In genomic region chr1:232011961-232012360, GRCh38 we compare ENCODE assay signal across 25 cellular contexts.
DNase-seq lines count a peak whose midpoint lies in the region; ATAC-seq and TF ChIP-seq lines count a peak whose summit lies in the region.
"Had no signal": no experiment of that assay in that cellular context is flagged by ENCODE, and none has a peak within 500 bp of the region (broad histone marks: within the 10 kb centered on the region; RNA-seq: fewer than 3 reads in every experiment).

No MANE protein-coding gene starts in this region.

- no peaks in the 10 kb centered on the region for H4K20me1 ChIP-seq in fibroblast of lung (ENCODE audit: control insufficient read depth, extremely low read depth, insufficient read depth, low read length)

- H2AFZ ChIP-seq in fibroblast of lung (ENCODE audit: low read length), result no peak overlapping the region

- H3K27me3 ChIP-seq in fibroblast of lung (ENCODE audit: control insufficient read depth, insufficient read depth, low read length), result no peaks in the 10 kb centered on the region
- no peaks in the 10 kb centered on the region for H3K27me3 ChIP-seq in sigmoid colon
- H3K27me3 ChIP-seq: brain microvascular endothelial cell, MG63 had no signal

- H3K27ac ChIP-seq in fibroblast of lung (ENCODE audit: insufficient read depth, low read length) (no peak overlapping the region), sigmoid colon (peak overlapping the region; percentile 57 to 78 (median 72))
- H3K27ac ChIP-seq: brain microvascular endothelial cell, WERI-Rb-1 had no signal

- intact Hi-C loops in sigmoid colon (cut with DNase I), result loop anchor here (10.0 kb wide), 1 partner anchor 133 kb away; no protein-coding TSS in a partner anchor

- peaks cover 4% of the 10 kb centered on the region for H3K36me3 Mint-ChIP-seq in type B pancreatic cell
- H3K36me3 Mint-ChIP-seq in immature natural killer cell, result peaks cover 0 to 3% (median 0%) of the 10 kb centered on the region in 3 donors
- H3K36me3 Mint-ChIP-seq: naive B cell; stimulated activated memory B cell treated with anti-CD40 and anti-IgM and Interleukin-4, amounts not matched to agents 10 μg/mL and 1 μg/mL and 100 μg/mL, for 72 hours had no signal

- no peak for ATAC-seq in HG03280 (IDR thresholded peaks at IDR 0.05; ENCODE audit: unreplicated experiment)
- ATAC-seq: activated CD8-positive, alpha-beta memory T cell treated with anti-CD3 and anti-CD28 coated beads, Interleukin-2, amount 10 ng/mL, durations not matched to agents 7 days and 5 days; stimulated activated memory B cell treated with anti-CD40 and anti-IgM and Interleukin-4, amounts not matched to agents 10 μg/mL and 1 μg/mL and 100 μg/mL, for 72 hours had no signal

- H3K4me3 Mint-ChIP-seq in type B pancreatic cell (no peak overlapping the region), immature natural killer cell (no peak overlapping the region)
- H3K4me3 Mint-ChIP-seq: activated CD4-positive, alpha-beta T cell treated with anti-CD3 and anti-CD28 coated beads, Interleukin-2, amount 10 ng/mL, durations not matched to agents 7 days and 5 days; activated CD8-positive, alpha-beta memory T cell treated with anti-CD3 and anti-CD28 coated beads, Interleukin-2, amount 10 ng/mL, durations not matched to agents 7 days and 5 days; activated naive CD8-positive, alpha-beta T cell; activated T-helper 1 cell treated with anti-CD3 and anti-CD28 coated beads, Interleukin-12 subunit alpha, Interleukin-12 subunit beta, Interleukin-2, Interleukin-4 antibody, amounts not matched to agents 30 ng/mL and 10 ng/mL and 1 ng/mL, durations not matched to agents 14 hours and 24 hours and 36 hours; CD4-positive, CD25-positive, alpha-beta regulatory T cell; naive B cell; stimulated activated memory B cell treated with anti-CD40 and anti-IgM and Interleukin-4, amounts not matched to agents 10 μg/mL and 1 μg/mL and 100 μg/mL, for 72 hours; T-helper 2 cell treated with Interferon-gamma antibody and Interleukin-4, amounts not matched to agents 5 μg/mL and 100 μg/mL, for 36 hours had no signal

- no peaks in the 10 kb centered on the region for H3K79me2 ChIP-seq in fibroblast of lung (ENCODE audit: control insufficient read depth, insufficient read depth, low read length)

- H3K4me3 ChIP-seq in fibroblast of lung (replicated peaks in 1 of 4; ENCODE audit: control extremely low read depth in 1 of 4, insufficient read depth in 1 of 4, low read depth in 3 of 4, low read length in 4 of 4), result no peak overlapping the region
- no peak overlapping the region for H3K4me3 ChIP-seq in sigmoid colon
- H3K4me3 ChIP-seq: MG63 had no signal

- H3K9me3 Mint-ChIP-seq in type B pancreatic cell (no peaks in the 10 kb centered on the region), immature natural killer cell (no peaks in the 10 kb centered on the region)
- H3K9me3 Mint-ChIP-seq: activated CD4-positive, alpha-beta T cell treated with anti-CD3 and anti-CD28 coated beads, Interleukin-2, amount 10 ng/mL, durations not matched to agents 7 days and 5 days; activated T-helper 1 cell treated with anti-CD3 and anti-CD28 coated beads, Interleukin-12 subunit alpha, Interleukin-12 subunit beta, Interleukin-2, Interleukin-4 antibody, amounts not matched to agents 30 ng/mL and 10 ng/mL and 1 ng/mL, durations not matched to agents 14 hours and 24 hours and 36 hours; CD4-positive, CD25-positive, alpha-beta regulatory T cell; naive B cell; stimulated activated memory B cell treated with anti-CD40 and anti-IgM and Interleukin-4, amounts not matched to agents 10 μg/mL and 1 μg/mL and 100 μg/mL, for 72 hours; T-helper 2 cell treated with Interferon-gamma antibody and Interleukin-4, amounts not matched to agents 5 μg/mL and 100 μg/mL, for 36 hours had no signal

- H3K27ac Mint-ChIP-seq in type B pancreatic cell, result no peak overlapping the region
- no peak overlapping the region for H3K27ac Mint-ChIP-seq in immature natural killer cell
- H3K27ac Mint-ChIP-seq: activated CD4-positive, alpha-beta T cell treated with anti-CD3 and anti-CD28 coated beads, Interleukin-2, amount 10 ng/mL, durations not matched to agents 7 days and 5 days; activated CD8-positive, alpha-beta memory T cell treated with anti-CD3 and anti-CD28 coated beads, Interleukin-2, amount 10 ng/mL, durations not matched to agents 7 days and 5 days; activated naive CD8-positive, alpha-beta T cell; activated T-helper 1 cell treated with anti-CD3 and anti-CD28 coated beads, Interleukin-12 subunit alpha, Interleukin-12 subunit beta, Interleukin-2, Interleukin-4 antibody, amounts not matched to agents 30 ng/mL and 10 ng/mL and 1 ng/mL, durations not matched to agents 14 hours and 24 hours and 36 hours; CD4-positive, CD25-positive, alpha-beta regulatory T cell; naive B cell; stimulated activated memory B cell treated with anti-CD40 and anti-IgM and Interleukin-4, amounts not matched to agents 10 μg/mL and 1 μg/mL and 100 μg/mL, for 72 hours; T-helper 2 cell treated with Interferon-gamma antibody and Interleukin-4, amounts not matched to agents 5 μg/mL and 100 μg/mL, for 36 hours had no signal

- TF ChIP-seq POLR2A in sigmoid colon (IDR thresholded peaks at IDR 0.05), result no peak

- TF ChIP-seq EP300 in sigmoid colon (IDR thresholded peaks at IDR 0.05), result no peak

- H3K9me3 ChIP-seq in fibroblast of lung (ENCODE audit: control insufficient read depth, insufficient read depth, low read depth, low read length), result no peaks in the 10 kb centered on the region
- no peaks in the 10 kb centered on the region for H3K9me3 ChIP-seq in sigmoid colon
- H3K9me3 ChIP-seq: MG63 had no signal

- DNase-seq in EH (ENCODE audit: low read depth), result peak; percentile 45
- DNase-seq in M059J (ENCODE audit: low read depth), result peak; percentile 60
- DNase-seq in fibroblast of lung (ENCODE audit: low read depth in 2 of 2), result peak; percentile 24 to 70
- DNase-seq in sigmoid colon, result no peak
- DNase-seq in foreskin melanocyte, result no peak
- no peak for DNase-seq in type B pancreatic cell (ENCODE audit: extremely low spot score, unreplicated experiment)
- DNase-seq in immature natural killer cell, result no peak
- DNase-seq: activated CD4-positive, alpha-beta T cell treated with anti-CD3 and anti-CD28 coated beads, Interleukin-2, amount 10 ng/mL, durations not matched to agents 7 days and 5 days; activated CD8-positive, alpha-beta memory T cell treated with anti-CD3 and anti-CD28 coated beads, Interleukin-2, amount 10 ng/mL, durations not matched to agents 7 days and 5 days; brain microvascular endothelial cell; CD4-positive, CD25-positive, alpha-beta regulatory T cell; effector CD8-positive, alpha-beta T cell; erythroblast; naive B cell; NCI-H2081 treated with DMSO at 0.1 percent for 48 hours; NCI-H345; occipital lobe; OCI-M1; WERI-Rb-1 had no signal

- no peak overlapping the region for H3K9ac ChIP-seq in fibroblast of lung (ENCODE audit: insufficient read depth, low read length)

- H3K4me1 ChIP-seq in fibroblast of lung (ENCODE audit: control insufficient read depth, extremely low read depth, insufficient read depth, low read length), result no peaks in the 10 kb centered on the region
- peaks cover 0 to 42% (median 32%) of the 10 kb centered on the region in 4 donors for H3K4me1 ChIP-seq in sigmoid colon

- peaks cover 9% of the 10 kb centered on the region for H3K27me3 Mint-ChIP-seq in type B pancreatic cell
- no peaks in the 10 kb centered on the region for H3K27me3 Mint-ChIP-seq in immature natural killer cell (ENCODE audit: low read depth in 3 of 3)
- H3K27me3 Mint-ChIP-seq: activated CD4-positive, alpha-beta T cell treated with anti-CD3 and anti-CD28 coated beads, Interleukin-2, amount 10 ng/mL, durations not matched to agents 7 days and 5 days; activated CD8-positive, alpha-beta memory T cell treated with anti-CD3 and anti-CD28 coated beads, Interleukin-2, amount 10 ng/mL, durations not matched to agents 7 days and 5 days; activated naive CD8-positive, alpha-beta T cell; CD4-positive, CD25-positive, alpha-beta regulatory T cell; naive B cell; stimulated activated memory B cell treated with anti-CD40 and anti-IgM and Interleukin-4, amounts not matched to agents 10 μg/mL and 1 μg/mL and 100 μg/mL, for 72 hours had no signal

- 91 to 92% methylated on average over 6 of the region's 6 CpGs for WGBS in sigmoid colon, 2 donors

- TF ChIP-seq CTCF in fibroblast of lung (conservative IDR thresholded peaks at IDR 0.05 in 1 of 2, IDR thresholded peaks at IDR 0.05 in 1 of 2; ENCODE audit: low read depth in 1 of 2, low read length in 2 of 2) (no peak), sigmoid colon (IDR thresholded peaks at IDR 0.05) (no peak), type B pancreatic cell (conservative IDR thresholded peaks at IDR 0.05) (no peak)

- no peak overlapping the region for H3K4me2 ChIP-seq in fibroblast of lung (ENCODE audit: extremely low read depth, insufficient read depth, low read length)

- H3K4me1 Mint-ChIP-seq in type B pancreatic cell (ENCODE audit: unreplicated experiment) (peaks cover 14% of the 10 kb centered on the region), immature natural killer cell (no peaks in the 10 kb centered on the region)
- H3K4me1 Mint-ChIP-seq: activated CD4-positive, alpha-beta T cell treated with anti-CD3 and anti-CD28 coated beads, Interleukin-2, amount 10 ng/mL, durations not matched to agents 7 days and 5 days; activated CD8-positive, alpha-beta memory T cell treated with anti-CD3 and anti-CD28 coated beads, Interleukin-2, amount 10 ng/mL, durations not matched to agents 7 days and 5 days; CD4-positive, CD25-positive, alpha-beta regulatory T cell; naive B cell; stimulated activated memory B cell treated with anti-CD40 and anti-IgM and Interleukin-4, amounts not matched to agents 10 μg/mL and 1 μg/mL and 100 μg/mL, for 72 hours had no signal

- H3K36me3 ChIP-seq in fibroblast of lung (ENCODE audit: control insufficient read depth, insufficient read depth, low read length) (no peaks in the 10 kb centered on the region), sigmoid colon (no peaks in the 10 kb centered on the region)
- H3K36me3 ChIP-seq: brain microvascular endothelial cell, MG63, WERI-Rb-1 had no signal

Comparison
In these comparisons a context has a peak if more than half of its experiments do, and no peak if none do; other contexts are left out.
1. DNase-seq: peak in EH (single experiment), M059J (single experiment) and fibroblast of lung (2 of 2); none in sigmoid colon (single experiment), foreskin melanocyte (single experiment), type B pancreatic cell (single experiment) and immature natural killer cell (0 of 3).